In the genomic region with DNA sequence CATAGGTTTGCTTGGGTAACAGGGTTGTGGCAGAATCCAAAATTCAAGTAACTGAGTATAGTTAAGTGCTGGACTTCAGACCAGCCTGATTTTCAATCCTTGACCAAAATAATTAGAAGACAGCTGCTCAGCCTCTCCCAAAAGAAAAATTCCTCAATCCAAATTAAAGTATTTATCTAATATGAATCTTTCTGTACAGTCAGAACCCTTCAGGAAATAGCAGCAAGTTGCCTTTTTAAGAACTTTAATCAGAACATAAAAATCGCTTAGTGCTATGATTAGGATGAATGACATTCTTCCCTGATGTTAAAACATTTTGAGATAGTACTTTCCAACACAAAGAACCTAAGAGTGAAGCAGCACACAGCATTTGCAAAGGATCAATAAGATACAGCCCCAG, we compare ENCODE assay signal across 1 cellular context.
TF ChIP-seq lines count a peak whose summit lies in the region.

No MANE protein-coding gene starts in this region.

TF ChIP-seq in IMR-90, 13 proteins besides CTCF, POLR2A, EP300 and RAD21 (continued from another document):
- TF ChIP-seq, protein P1, sequence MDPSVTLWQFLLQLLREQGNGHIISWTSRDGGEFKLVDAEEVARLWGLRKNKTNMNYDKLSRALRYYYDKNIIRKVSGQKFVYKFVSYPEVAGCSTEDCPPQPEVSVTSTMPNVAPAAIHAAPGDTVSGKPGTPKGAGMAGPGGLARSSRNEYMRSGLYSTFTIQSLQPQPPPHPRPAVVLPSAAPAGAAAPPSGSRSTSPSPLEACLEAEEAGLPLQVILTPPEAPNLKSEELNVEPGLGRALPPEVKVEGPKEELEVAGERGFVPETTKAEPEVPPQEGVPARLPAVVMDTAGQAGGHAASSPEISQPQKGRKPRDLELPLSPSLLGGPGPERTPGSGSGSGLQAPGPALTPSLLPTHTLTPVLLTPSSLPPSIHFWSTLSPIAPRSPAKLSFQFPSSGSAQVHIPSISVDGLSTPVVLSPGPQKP (IDR thresholded peaks at IDR 0.05; ENCODE audit: borderline replicate concordance, low read depth, low read length), result no peak
- TF ChIP-seq FOS (IDR thresholded peaks at IDR 0.05; ENCODE audit: low read depth, low read length) (no peak), MAFK (IDR thresholded peaks at IDR 0.05; ENCODE audit: low read depth, low read length) (no peak), NFE2L2 (IDR thresholded peaks at IDR 0.05; ENCODE audit: low read depth, low read length) (no peak), BHLHE40 (IDR thresholded peaks at IDR 0.05; ENCODE audit: low read depth, low read length) (no peak), MAZ (IDR thresholded peaks at IDR 0.05; ENCODE audit: borderline replicate concordance, low read depth, low read length) (no peak), CHD1 (IDR thresholded peaks at IDR 0.05; ENCODE audit: low read depth, low read length) (no peak), RFX5 (IDR thresholded peaks at IDR 0.05; ENCODE audit: low read depth, low read length) (no peak), RCOR1 (IDR thresholded peaks at IDR 0.05; ENCODE audit: insufficient replicate concordance, low read length) (no peak), SMC3 (IDR thresholded peaks at IDR 0.05; ENCODE audit: low read depth, low read length) (no peak)
- TF ChIP-seq, protein P2, sequence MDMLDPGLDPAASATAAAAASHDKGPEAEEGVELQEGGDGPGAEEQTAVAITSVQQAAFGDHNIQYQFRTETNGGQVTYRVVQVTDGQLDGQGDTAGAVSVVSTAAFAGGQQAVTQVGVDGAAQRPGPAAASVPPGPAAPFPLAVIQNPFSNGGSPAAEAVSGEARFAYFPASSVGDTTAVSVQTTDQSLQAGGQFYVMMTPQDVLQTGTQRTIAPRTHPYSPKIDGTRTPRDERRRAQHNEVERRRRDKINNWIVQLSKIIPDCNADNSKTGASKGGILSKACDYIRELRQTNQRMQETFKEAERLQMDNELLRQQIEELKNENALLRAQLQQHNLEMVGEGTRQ (IDR thresholded peaks at IDR 0.05; ENCODE audit: low read depth, low read length), result no peak
TF ChIP-seq in IMR-90: peak in this region for 0.
